Comparison of ENCODE assay signal across 8 cellular contexts in the genomic region with DNA sequence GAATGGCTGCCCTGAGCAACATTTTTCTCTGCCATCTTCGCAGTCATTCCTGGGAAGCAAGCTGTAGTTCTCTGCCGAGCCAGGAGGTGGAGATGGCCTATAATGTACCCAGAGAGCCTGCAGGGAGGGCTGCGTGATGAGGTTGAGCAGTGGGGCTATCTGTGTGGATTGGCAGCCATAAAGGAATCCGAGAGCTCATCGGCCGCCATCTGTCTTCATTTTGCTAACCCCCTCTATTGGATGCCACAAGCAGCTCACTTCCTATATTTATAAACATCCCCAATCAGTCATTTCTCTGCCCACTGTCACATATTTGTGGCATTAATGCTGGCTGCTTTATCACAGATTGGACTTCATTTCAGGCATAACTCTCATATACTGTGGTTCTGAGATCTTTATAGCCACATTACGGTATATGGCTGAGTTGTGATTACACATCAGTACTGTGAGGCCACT.
DNase-seq lines count a peak whose midpoint lies in the region; ATAC-seq, FAIRE-seq and TF ChIP-seq lines count a peak whose summit lies in the region.

No MANE protein-coding gene starts in this region.

- H3K27me3 ChIP-seq in HL-60 (ENCODE audit: insufficient read depth, poor library complexity, severe bottlenecking) = no peaks in the 10 kb centered on the region
- H3K27me3 ChIP-seq in lower lobe of right lung (ENCODE audit: low read depth) = peaks cover 4% of the 10 kb centered on the region

- no peak overlapping the region for H3K27ac ChIP-seq in HL-60 (replicated peaks)
- H3K27ac ChIP-seq in lower lobe of right lung = no peak overlapping the region

- FAIRE-seq in GM18507 (lab: Jason Lieb, UNC) = no peak

- DNase-seq in AG20443 (ENCODE audit: low spot score) (peak; percentile 88), GM18507 (ENCODE audit: extremely low spot score, insufficient read length, low read depth) (peak; percentile 2), HL-60 (ENCODE audit: low read depth in 1 of 2, low spot score in 1 of 2) (peak in 1 of 2 experiments; percentile 7), lower lobe of right lung (no peak), cortex of kidney (lab: John Stamatoyannopoulos, UW) (no peak), NCI-H187 (lab: John Stamatoyannopoulos, UW) (no peak), midbrain (lab: John Stamatoyannopoulos, UW) (no peak)

- peak; percentile 11 for TF ChIP-seq CTCF in HL-60 (IDR thresholded peaks at IDR 0.05; ENCODE audit: insufficient read depth, low read length)
- TF ChIP-seq CTCF in WI38 (IDR thresholded peaks at IDR 0.05; ENCODE audit: low read depth, low read length) = peak; percentile 61
- peak; percentile 25 for TF ChIP-seq CTCF in lower lobe of right lung (IDR thresholded peaks at IDR 0.05)

- intact Hi-C loops in lower lobe of right lung (cut with DNase I) = no loop called here

- H3K4me3 ChIP-seq in HL-60 (replicated peaks; ENCODE audit: insufficient read depth, low read length) (no peak overlapping the region), WI38 (ENCODE audit: low read depth, low read length) (no peak overlapping the region), lower lobe of right lung (no peak overlapping the region)

- H3K4me1 ChIP-seq in lower lobe of right lung = no peaks in the 10 kb centered on the region

- H3K36me3 ChIP-seq in lower lobe of right lung = no peaks in the 10 kb centered on the region

- peak in 1 of 2 donors; percentile 40 for ATAC-seq in lower lobe of right lung

- H3K9me3 ChIP-seq in lower lobe of right lung = no peaks in the 10 kb centered on the region

Comparison
In these comparisons a context has a peak if more than half of its experiments do, and no peak if none do; other contexts are left out.
1. DNase-seq: peak in AG20443 (single experiment) and GM18507 (single experiment); none in lower lobe of right lung (single experiment), cortex of kidney (single experiment), NCI-H187 (0 of 2) and midbrain (single experiment).
2. CTCF ChIP-seq: peak in every context shown above with its lines; median percentile 61 in WI38; 25 in lower lobe of right lung; 11 in HL-60.